Comparison of ENCODE assay signal across 23 cellular contexts in genomic region chr4:1611501-1611870, GRCh38.
DNase-seq lines count a peak whose midpoint lies in the region; ATAC-seq, FAIRE-seq and TF ChIP-seq lines count a peak whose summit lies in the region.
"Had no signal": no experiment of that assay in that cellular context is flagged by ENCODE, and none has a peak within 500 bp of the region (broad histone marks: within the 10 kb centered on the region; RNA-seq: fewer than 3 reads in every experiment).

No MANE protein-coding gene starts in this region.

- no peaks in the 10 kb centered on the region for H3K79me2 ChIP-seq in H1 (ENCODE audit: control insufficient read depth in 1 of 2, insufficient read depth in 2 of 2, low read length in 2 of 2)

- TF ChIP-seq POLR2A in H1 (IDR thresholded peaks at IDR 0.05; ENCODE audit: control extremely low read depth in 1 of 2, low read depth in 2 of 2, low read length in 2 of 2) = no peak

- no peak for FAIRE-seq in H1 (lab: Jason Lieb, UNC)
- FAIRE-seq: GM18507, RCC 7860 had no signal

- H2AK5ac ChIP-seq in H1 (ENCODE audit: low read depth, low read length) = no peak overlapping the region
- H2AK5ac ChIP-seq in neuronal stem cell (ENCODE audit: low read depth, low read length) = peak overlapping the region; percentile 84

- H4K8ac ChIP-seq in H1 (ENCODE audit: extremely low read depth, insufficient read depth, low read length) (peak overlapping the region; percentile 51; the same call in 1 of the 2 replicates), neuronal stem cell (ENCODE audit: low read depth, low read length) (no peak overlapping the region)

- no peak overlapping the region for H2BK15ac ChIP-seq in H1 (ENCODE audit: low read length)
- peak overlapping the region; percentile 75 for H2BK15ac ChIP-seq in neuronal stem cell (ENCODE audit: low read length)

- no peak for TF ChIP-seq RAD21 in H1 (IDR thresholded peaks at IDR 0.05 in 1 of 2, conservative IDR thresholded peaks at IDR 0.05 in 1 of 2; ENCODE audit: low read depth in 2 of 2, low read length in 2 of 2)

- H2BK5ac ChIP-seq in H1 (ENCODE audit: low read depth, low read length) (no peak overlapping the region), neuronal stem cell (ENCODE audit: low read length) (peak overlapping the region; percentile 66)

- no peak overlapping the region for H3K14ac ChIP-seq in H1 (ENCODE audit: insufficient read length)
- H3K14ac ChIP-seq in neuronal stem cell (ENCODE audit: low read length) = peak overlapping the region; percentile 97

- H2BK20ac ChIP-seq in H1 (ENCODE audit: low read length) = no peak overlapping the region

- TF ChIP-seq EP300 in H1 (IDR thresholded peaks at IDR 0.05; ENCODE audit: borderline replicate concordance in 1 of 2, low read depth in 2 of 2, low read length in 2 of 2) = no peak

- H3K4me1 ChIP-seq in BLaER1 (peaks cover 60% of the 10 kb centered on the region), H1 (replicated peaks in 1 of 4; ENCODE audit: control insufficient read depth in 3 of 4, insufficient read depth in 4 of 4, low read length in 3 of 4) (no peaks in the 10 kb centered on the region), neuronal stem cell (ENCODE audit: control insufficient read depth in 2 of 2, insufficient read depth in 1 of 2, low read depth in 1 of 2, low read length in 2 of 2) (peaks cover 0 to 4% of the 10 kb centered on the region in 2 donors)
- H3K4me1 ChIP-seq: SJSA1 had no signal

- no peaks in the 10 kb centered on the region for H3K79me1 ChIP-seq in H1 (ENCODE audit: low read depth, low read length)
- peaks cover 10% of the 10 kb centered on the region for H3K79me1 ChIP-seq in neuronal stem cell (ENCODE audit: low read depth, low read length)

- WGBS in H1 (ENCODE audit: extremely low coverage in 1 of 2, insufficient coverage in 1 of 2, insufficient read length in 1 of 2, insufficient replicate concordance in 2 of 2, low coverage in 1 of 2, low lambda C conversion rate in 2 of 2, missing lambda C conversion rate in 1 of 2), 2 experiments = 92% methylated on average over 8 of the region's 9 CpGs; no CpG with 5 or more reads in 1 of the 2 experiments
- WGBS in neuronal stem cell (ENCODE audit: extremely low coverage in 2 of 2, insufficient read length in 2 of 2, insufficient replicate concordance in 1 of 2), 2 donors = no CpG with 5 or more reads among the region's 9 CpGs

- H2AFZ ChIP-seq in H1 (ENCODE audit: low read length) (no peak overlapping the region), neuronal stem cell (ENCODE audit: low read length) (no peak overlapping the region)

- no peak overlapping the region for H3K18ac ChIP-seq in H1 (ENCODE audit: extremely low read depth, low read length)
- peak overlapping the region; percentile 48 for H3K18ac ChIP-seq in neuronal stem cell (ENCODE audit: low read length)

- CTCF ChIA-PET in H1 (lab: Charles Lee; ENCODE audit: partially characterized antibody) = interaction anchor here (0.8 to 1.8 kb wide), 3 partner anchors 11 to 18 kb away, joined by 3 to 7 read pairs (median 3); no protein-coding TSS in a partner anchor

- no peak for ATAC-seq in GM21737 (IDR thresholded peaks at IDR 0.05; ENCODE audit: unreplicated experiment)
- no peak for ATAC-seq in HG02840 (IDR thresholded peaks at IDR 0.05; ENCODE audit: low FRiP score, unreplicated experiment)

- H4K5ac ChIP-seq in H1 (ENCODE audit: insufficient read length, low read depth, low read length) = no peak overlapping the region

- no peak overlapping the region for H2BK120ac ChIP-seq in H1 (replicated peaks; ENCODE audit: low read depth, low read length)
- H2BK120ac ChIP-seq in neuronal stem cell (ENCODE audit: low read depth, low read length) = no peak overlapping the region

- H4K20me1 ChIP-seq in BLaER1 = no peaks in the 10 kb centered on the region
- H4K20me1 ChIP-seq in H1 (replicated peaks in 1 of 2; ENCODE audit: control insufficient read depth in 1 of 2, insufficient read depth in 2 of 2, low read length in 2 of 2) = peaks cover 0 to 3% of the 10 kb centered on the region in 2 experiments

- H3K4me3 ChIP-seq in BLaER1 (no peak overlapping the region), H1 (ENCODE audit: extremely low read depth in 1 of 4, insufficient read depth in 2 of 4, low read depth in 3 of 4, low read length in 4 of 4) (no peak overlapping the region), neuronal stem cell (ENCODE audit: low read length in 2 of 2) (no peak overlapping the region)
- H3K4me3 ChIP-seq: SJSA1 had no signal

- H3K27ac ChIP-seq in BLaER1 (peak overlapping the region; percentile 44), H1 (ENCODE audit: low read depth, low read length) (no peak overlapping the region), neuronal stem cell (replicated peaks; ENCODE audit: low read length) (no peak overlapping the region)
- H3K27ac ChIP-seq: SJSA1 had no signal

- H3K56ac ChIP-seq in H1 (replicated peaks; ENCODE audit: insufficient read length, low read depth, low read length) = no peak overlapping the region

- H3K9me3 ChIP-seq in BLaER1 (no peaks in the 10 kb centered on the region), H1 (ENCODE audit: insufficient read depth in 2 of 2, low read depth in 1 of 2, low read length in 1 of 2) (no peaks in the 10 kb centered on the region), neuronal stem cell (replicated peaks in 1 of 2; ENCODE audit: control insufficient read depth in 2 of 2, insufficient read depth in 1 of 2, low read depth in 1 of 2, low read length in 2 of 2) (peaks cover 0 to 6% of the 10 kb centered on the region in 2 donors)
- H3K9me3 ChIP-seq: SJSA1 had no signal

- no peaks in the 10 kb centered on the region for H3K36me3 ChIP-seq in BLaER1
- no peaks in the 10 kb centered on the region for H3K36me3 ChIP-seq in H1 (ENCODE audit: control insufficient read depth in 2 of 4, insufficient read depth in 4 of 4, low read length in 3 of 4)
- H3K36me3 ChIP-seq in neuronal stem cell (replicated peaks in 1 of 2; ENCODE audit: control insufficient read depth in 2 of 2, insufficient read depth in 2 of 2, low read length in 2 of 2) = no peaks in the 10 kb centered on the region
- H3K36me3 ChIP-seq: SJSA1 had no signal

- H3K9ac ChIP-seq in BLaER1 (no peak overlapping the region), H1 (replicated peaks in 1 of 4; ENCODE audit: extremely low read depth in 1 of 4, low read depth in 3 of 4, low read length in 3 of 4) (no peak overlapping the region), neuronal stem cell (ENCODE audit: low read depth, low read length, poor library complexity) (no peak overlapping the region)

- H3K4ac ChIP-seq in H1 (replicated peaks; ENCODE audit: insufficient read length, low read depth, low read length) = no peak overlapping the region
- H3K4ac ChIP-seq in neuronal stem cell (ENCODE audit: low read length) = no peak overlapping the region

- POLR2A ChIA-PET in H1 (lab: Charles Lee; ENCODE audit: partially characterized antibody) = no interaction called here

- H4K91ac ChIP-seq in H1 (replicated peaks; ENCODE audit: insufficient read length, low read length) (no peak overlapping the region), neuronal stem cell (ENCODE audit: low read depth, low read length, poor library complexity) (no peak overlapping the region)

- H3K23ac ChIP-seq in H1 (ENCODE audit: insufficient read length) (no peak overlapping the region), neuronal stem cell (ENCODE audit: low read depth, low read length, poor library complexity) (no peak overlapping the region)

- H3K4me2 ChIP-seq in BLaER1 = no peak overlapping the region
- H3K4me2 ChIP-seq in H1 (ENCODE audit: insufficient read depth in 1 of 2, low read depth in 2 of 2, low read length in 2 of 2) = no peak overlapping the region
- H3K4me2 ChIP-seq in neuronal stem cell (ENCODE audit: insufficient read depth, low read length, poor library complexity, severe bottlenecking) = no peak overlapping the region

- H2BK12ac ChIP-seq in H1 (ENCODE audit: low read depth, low read length) (no peak overlapping the region), neuronal stem cell (ENCODE audit: low read length) (no peak overlapping the region)

- H3K23me2 ChIP-seq in H1 (ENCODE audit: low read depth, low read length) = no peaks in the 10 kb centered on the region

- no peaks in the 10 kb centered on the region for H3K27me3 ChIP-seq in BLaER1
- no peaks in the 10 kb centered on the region for H3K27me3 ChIP-seq in H1 (replicated peaks in 1 of 4; ENCODE audit: control insufficient read depth in 3 of 4, extremely low read depth in 1 of 4, insufficient read depth in 3 of 4, low read length in 3 of 4)
- H3K27me3 ChIP-seq in neuronal stem cell (ENCODE audit: control insufficient read depth in 3 of 3, insufficient read depth in 3 of 3, low read depth in 1 of 3, low read length in 3 of 3) = peaks cover 0 to 25% (median 3%) of the 10 kb centered on the region in 3 experiments
- H3K27me3 ChIP-seq: SJSA1 had no signal

- DNase-seq in 8988T (peak; percentile 17), H1 (ENCODE audit: low read depth in 1 of 2, low spot score in 2 of 2) (no peak), neuronal stem cell (ENCODE audit: low spot score) (no peak), NCI-H526 (lab: John Stamatoyannopoulos, UW) (no peak)
- DNase-seq: Calu3, DND-41, GOT3, HCEC 1CT, KBM-7, MV-4-11, NCI-H1105, NCI-H1436 treated with DMSO at 0.1 percent for 48 hours, NCI-H187 treated with DMSO at 0.1 percent for 48 hours, NCI-H2171 treated with DMSO at 0.1 percent for 48 hours, NCI-H345, NCI-H510A treated with DMSO at 0.1 percent for 48 hours, NCI-H774 had no signal

- no peak for TF ChIP-seq CTCF in H1 (IDR thresholded peaks at IDR 0.05; ENCODE audit: control extremely low read depth in 1 of 3, insufficient read depth in 1 of 3, low read depth in 1 of 3, low read length in 3 of 3)

TF ChIP-seq in H1, 55 proteins besides CTCF, POLR2A, EP300 and RAD21:
- TF ChIP-seq TEAD4 (IDR thresholded peaks at IDR 0.05; ENCODE audit: low read depth, low read length) (no peak), ASH2L (IDR thresholded peaks at IDR 0.05; ENCODE audit: low read length) (no peak), SRF (IDR thresholded peaks at IDR 0.05; ENCODE audit: low read depth, low read length) (no peak)
